Comparison of ENCODE assay signal across 10 cellular contexts in genomic region chrX:51494409-51494808, GRCh38. TPM values are rescaled to one million over a fixed set of nuclear protein-coding genes. Genes with fewer than 3 reads are reported as not detected.
DNase-seq lines count a peak whose midpoint lies in the region; FAIRE-seq and TF ChIP-seq lines count a peak whose summit lies in the region.
"Had no signal": no experiment of that assay in that cellular context is flagged by ENCODE, and none has a peak within 500 bp of the region (broad histone marks: within the 10 kb centered on the region; RNA-seq: fewer than 3 reads in every experiment).

No MANE protein-coding gene starts in this region.

- no peak for TF ChIP-seq POLR2A in suprapubic skin (IDR thresholded peaks at IDR 0.05)

- H3K9me3 ChIP-seq in HAP-1 (no peaks in the 10 kb centered on the region), suprapubic skin (no peaks in the 10 kb centered on the region), left ventricle myocardium inferior (replicated peaks) (no peaks in the 10 kb centered on the region)

- H3K4me1 ChIP-seq in HAP-1 (peaks cover 15% of the 10 kb centered on the region), suprapubic skin (peaks cover 4% of the 10 kb centered on the region), left ventricle myocardium inferior (no peaks in the 10 kb centered on the region)

- TF ChIP-seq CTCF in BJ (IDR thresholded peaks at IDR 0.05; ENCODE audit: insufficient read depth, low read depth, low read length) (peak; percentile 33; the same call in 1 of the 2 replicates), suprapubic skin (IDR thresholded peaks at IDR 0.05) (no peak), left ventricle myocardium inferior (IDR thresholded peaks at IDR 0.05; ENCODE audit: borderline replicate concordance) (no peak)

- intact Hi-C loops in left ventricle myocardium inferior (cut with micrococcal nuclease) = no loop called here

- in situ Hi-C loops in HAP-1 (cut with MboI; ENCODE audit: low sequenced_read_pairs) = loop anchor here (25.0 kb wide), 2 partner anchors 118 to 368 kb away; partner anchors contain the start of gene CENPVL3

- no peak for TF ChIP-seq EP300 in suprapubic skin (IDR thresholded peaks at IDR 0.05)

- peaks cover 6% of the 10 kb centered on the region for H3K4me1 Mint-ChIP-seq in activated naive CD8-positive, alpha-beta T cell treated with anti-CD3 and anti-CD28 coated beads for 36 hours

- peak overlapping the region; percentile 80 for H3K4me3 Mint-ChIP-seq in activated naive CD8-positive, alpha-beta T cell treated with anti-CD3 and anti-CD28 coated beads for 36 hours

- DNase-seq in BJ (ENCODE audit: low read depth) (no peak), HAP-1 (ENCODE audit: low spot score in 2 of 2) (peak in 1 of 2 experiments; percentile 45), suprapubic skin (ENCODE audit: low spot score in 2 of 2) (no peak), left ventricle myocardium inferior (no peak), NCI-H187 treated with DMSO at 0.1 percent for 48 hours (lab: John Stamatoyannopoulos, UW) (no peak), cortex of kidney (lab: John Stamatoyannopoulos, UW) (no peak)
- DNase-seq in activated naive CD8-positive, alpha-beta T cell treated with anti-CD3 and anti-CD28 coated beads for 36 hours = no peak
- DNase-seq: OCI-M1, right cardiac atrium had no signal

- CTCF ChIA-PET in BJ (lab: Yijun Ruan, JAX) = no interaction called here

- H3K36me3 Mint-ChIP-seq in activated naive CD8-positive, alpha-beta T cell treated with anti-CD3 and anti-CD28 coated beads for 36 hours = peaks cover 1% of the 10 kb centered on the region

- no peaks in the 10 kb centered on the region for H3K36me3 ChIP-seq in BJ (ENCODE audit: control insufficient read depth, insufficient read depth, low read length)
- H3K36me3 ChIP-seq in HAP-1 (replicated peaks) = peaks cover 19% of the 10 kb centered on the region
- H3K36me3 ChIP-seq in suprapubic skin = no peaks in the 10 kb centered on the region
- no peaks in the 10 kb centered on the region for H3K36me3 ChIP-seq in left ventricle myocardium inferior

- peaks cover 20% of the 10 kb centered on the region for H3K27me3 Mint-ChIP-seq in activated naive CD8-positive, alpha-beta T cell treated with anti-CD3 and anti-CD28 coated beads for 36 hours

- peaks cover 3% of the 10 kb centered on the region for H3K9me3 Mint-ChIP-seq in activated naive CD8-positive, alpha-beta T cell treated with anti-CD3 and anti-CD28 coated beads for 36 hours

- POLR2A ChIA-PET in BJ (lab: Charles Lee) = no interaction called here

- H3K4me3 ChIP-seq in BJ (ENCODE audit: low read depth, low read length) (no peak overlapping the region), HAP-1 (peak overlapping the region; percentile 51), suprapubic skin (no peak overlapping the region), left ventricle myocardium inferior (no peak overlapping the region)

- no peak overlapping the region for H3K27ac Mint-ChIP-seq in activated naive CD8-positive, alpha-beta T cell treated with anti-CD3 and anti-CD28 coated beads for 36 hours

- H3K27ac ChIP-seq in suprapubic skin (no peak overlapping the region), left ventricle myocardium inferior (replicated peaks) (no peak overlapping the region)

- H3K27me3 ChIP-seq in BJ (ENCODE audit: control insufficient read depth, insufficient read depth, low read length) (no peaks in the 10 kb centered on the region), HAP-1 (ENCODE audit: low read depth) (no peaks in the 10 kb centered on the region), suprapubic skin (no peaks in the 10 kb centered on the region), left ventricle myocardium inferior (ENCODE audit: low read depth) (peaks cover 55% of the 10 kb centered on the region)

- WGBS in suprapubic skin = 65% methylated on average over 4 of the region's 4 CpGs

- FAIRE-seq in islet of Langerhans (lab: Jason Lieb, UNC) = peak; percentile 41

RNA-seq across cellular contexts. Expression of gene NUDT11, which starts 2.0 kb away (rescaled TPM):
- 5.6 and 7.7 TPM in 2 replicates for polyA plus RNA-seq in BJ (2011; rRNA removed)
- 2.8 and 3.0 TPM in 2 replicates for polyA minus RNA-seq in BJ (2011; rRNA and poly(A)+ RNA removed)
- 1 to 10 TPM; 3.2 to 3.9 TPM for total RNA-seq in activated naive CD8-positive, alpha-beta T cell treated with anti-CD3 and anti-CD28 coated beads for 36 hours
- total RNA-seq in suprapubic skin (1 to 10 TPM in 2 of 4 donors, under 1 TPM in 2; 0.40 to 2.4 (median 1.6) TPM), left ventricle myocardium inferior (0.14 TPM)
